In the genomic region with DNA sequence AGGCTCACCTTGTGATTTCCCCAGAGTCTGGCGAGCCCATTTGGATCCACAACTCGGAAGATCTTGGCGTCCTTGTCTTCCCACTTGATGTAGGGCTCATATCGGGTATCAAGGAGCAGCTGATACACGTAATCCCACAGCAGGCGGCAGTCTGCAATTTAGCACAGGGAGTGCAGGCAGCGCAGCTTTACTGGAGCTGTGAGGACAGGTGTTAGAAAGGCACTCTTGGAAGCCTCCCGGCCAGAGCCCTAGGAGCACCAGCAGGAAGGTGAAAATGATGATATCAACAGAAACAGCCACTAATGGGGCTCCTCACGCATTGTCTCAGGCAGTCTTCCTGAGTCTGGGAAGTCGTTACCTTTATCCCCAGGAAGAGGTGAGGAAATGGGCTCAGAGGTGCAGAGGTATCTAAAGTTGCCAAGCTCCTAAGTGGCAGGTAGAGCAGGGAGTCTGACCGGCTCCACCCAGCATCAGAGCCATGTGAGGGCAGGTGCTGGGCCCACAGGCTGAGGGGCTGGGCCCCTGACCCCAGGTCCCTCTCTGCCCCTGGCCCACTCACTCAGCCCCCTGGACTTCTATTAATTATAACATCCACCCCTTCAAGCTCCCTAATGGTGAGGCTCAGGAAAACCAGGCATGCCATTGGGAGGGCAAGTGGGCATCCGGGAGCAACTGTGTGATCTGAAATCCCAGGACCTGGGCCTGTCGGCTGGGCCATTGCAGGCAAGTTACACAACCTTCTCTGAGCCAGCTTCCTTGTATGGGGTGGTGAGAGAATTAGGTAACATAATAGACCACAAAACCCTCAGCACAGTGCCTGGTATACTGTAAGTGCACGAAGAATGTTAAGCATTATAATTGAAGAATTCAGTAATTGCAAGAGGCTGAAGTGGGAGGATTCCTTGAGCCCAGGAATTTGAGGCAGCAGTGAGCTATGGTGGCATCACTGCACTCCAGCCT, we compare ENCODE assay signal across 11 cellular contexts. TPM values are rescaled to one million over a fixed set of nuclear protein-coding genes. Genes with fewer than 3 reads are reported as not detected.
DNase-seq lines count a peak whose midpoint lies in the region; ATAC-seq, FAIRE-seq and TF ChIP-seq lines count a peak whose summit lies in the region.
"Had no signal": no experiment of that assay in that cellular context is flagged by ENCODE, and none has a peak within 500 bp of the region (broad histone marks: within the 10 kb centered on the region; RNA-seq: fewer than 3 reads in every experiment).

No MANE protein-coding gene starts in this region.

- no peak overlapping the region for H2AFZ ChIP-seq in astrocyte (ENCODE audit: low read depth, low read length)

- ATAC-seq in natural killer cell = peak in 2 of 3 donors; percentile 62 to 70
- no peak for ATAC-seq in HG02588 (IDR thresholded peaks at IDR 0.05; ENCODE audit: unreplicated experiment)
- ATAC-seq: right cardiac atrium had no signal

- H3K36me3 Mint-ChIP-seq in astrocyte (ENCODE audit: low read depth, unreplicated experiment) (peaks cover 6% of the 10 kb centered on the region), natural killer cell (no peaks in the 10 kb centered on the region)

- H3K4me1 ChIP-seq in astrocyte (ENCODE audit: insufficient read depth, low read length) = peaks cover 9% of the 10 kb centered on the region

- H3K36me3 ChIP-seq in astrocyte (ENCODE audit: insufficient read depth, low read length) = no peaks in the 10 kb centered on the region

- TF ChIP-seq CTCF in astrocyte (IDR thresholded peaks at IDR 0.05; ENCODE audit: insufficient read depth, low read depth, low read length) (no peak), natural killer cell (IDR thresholded peaks at IDR 0.05) (no peak), GM20000 (IDR thresholded peaks at IDR 0.05; ENCODE audit: extremely low read depth, missing control alignments) (no peak)

- intact Hi-C loops in natural killer cell (cut with micrococcal nuclease) = no loop called here

- H3K27ac Mint-ChIP-seq in astrocyte (ENCODE audit: unreplicated experiment) (peak overlapping the region; percentile 77), natural killer cell (no peak overlapping the region)

- no peak overlapping the region for H3K27ac ChIP-seq in astrocyte (ENCODE audit: low read depth, low read length)

- peak; percentile 45 for FAIRE-seq in astrocyte (lab: Jason Lieb, UNC)

- H3K79me2 ChIP-seq in astrocyte (ENCODE audit: insufficient read depth, low read length) = no peaks in the 10 kb centered on the region

- no peak overlapping the region for H3K4me2 ChIP-seq in astrocyte (ENCODE audit: low read length)

- H3K9me3 Mint-ChIP-seq in astrocyte (ENCODE audit: unreplicated experiment) (no peaks in the 10 kb centered on the region), natural killer cell (no peaks in the 10 kb centered on the region)

- H3K9ac ChIP-seq in astrocyte (ENCODE audit: low read length) = no peak overlapping the region

- H3K27me3 Mint-ChIP-seq in astrocyte (ENCODE audit: low read depth, unreplicated experiment) (peaks cover 22% of the 10 kb centered on the region), natural killer cell (ENCODE audit: low read depth in 2 of 2) (peaks cover 0 to 4% of the 10 kb centered on the region in 2 donors)

- H3K27me3 ChIP-seq in astrocyte (ENCODE audit: insufficient read depth, low read length) = peaks cover 3% of the 10 kb centered on the region

- no peak overlapping the region for H3K4me3 ChIP-seq in astrocyte (ENCODE audit: insufficient read depth, low read depth, low read length)

- H3K4me1 Mint-ChIP-seq in astrocyte (ENCODE audit: low read depth, unreplicated experiment) (peaks cover 8% of the 10 kb centered on the region), natural killer cell (peaks cover 0 to 4% of the 10 kb centered on the region in 2 donors)

- H4K20me1 ChIP-seq in astrocyte (ENCODE audit: insufficient read depth, low read length) = no peaks in the 10 kb centered on the region

- H3K4me3 Mint-ChIP-seq in astrocyte (ENCODE audit: unreplicated experiment) (no peak overlapping the region), natural killer cell (no peak overlapping the region)

- no peaks in the 10 kb centered on the region for H3K9me3 ChIP-seq in astrocyte (ENCODE audit: insufficient read depth, low read depth, low read length)

- DNase-seq in GF-D8 (lab: John Stamatoyannopoulos, UW) = peak; percentile 86
- peak; percentile 74 for DNase-seq in NCI-H2107 treated with DMSO at 0.1 percent for 48 hours (lab: John Stamatoyannopoulos, UW; ENCODE audit: unreplicated experiment)
- DNase-seq in astrocyte (ENCODE audit: low read depth) = peak; percentile 93
- DNase-seq in natural killer cell = no peak
- no peak for DNase-seq in HPDE6-E6E7 (ENCODE audit: extremely low spot score)
- no peak for DNase-seq in 8988T
- DNase-seq in GM20000 (ENCODE audit: low spot score) = no peak
- DNase-seq: hippocampal formation, right cardiac atrium, substantia nigra had no signal

RNA-seq across cellular contexts. Expression of a gene that starts 18.3 kb away (rescaled TPM):
- total RNA-seq in astrocyte (1.9 and 2.4 TPM in 2 replicates), natural killer cell (1 to 10 TPM in 2 of 3 donors, under 1 TPM in 1; 0.96 to 2.8 (median 1.7) TPM)

RNA-seq across cellular contexts. Expression of a gene that starts 32.5 kb away (rescaled TPM):
- total RNA-seq in astrocyte (not detected in 2 replicates), natural killer cell (not detected)

Comparison
In these comparisons a context has a peak if more than half of its experiments do, and no peak if none do; other contexts are left out.
1. DNase-seq: peak in GF-D8 (single experiment), NCI-H2107 treated with DMSO at 0.1 percent for 48 hours (single experiment) and astrocyte (single experiment); none in natural killer cell (single experiment), HPDE6-E6E7 (single experiment), 8988T (single experiment) and GM20000 (single experiment).